ENCODE assay signal across 8 cellular contexts in the genomic region with DNA sequence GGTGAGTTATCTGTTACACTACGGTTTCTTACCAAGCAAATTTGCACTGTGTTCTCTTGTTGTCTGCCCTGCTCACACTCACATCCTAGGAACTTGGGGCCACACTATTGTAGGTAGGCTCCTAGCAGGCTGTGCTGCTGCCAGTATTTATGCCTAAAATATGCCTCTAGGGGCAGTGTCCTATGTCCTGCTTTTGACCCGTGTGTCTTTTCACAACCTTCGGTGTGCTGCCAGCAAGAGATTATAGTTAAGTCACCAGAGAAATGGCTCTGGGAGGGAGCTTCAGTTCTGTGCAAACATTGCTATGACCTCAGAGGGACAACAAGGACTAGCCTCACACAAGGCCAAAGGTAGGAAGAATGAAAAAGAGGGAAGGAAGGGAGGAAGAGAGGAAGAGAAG. TPM values are rescaled to one million over a fixed set of nuclear protein-coding genes. Genes with fewer than 3 reads are reported as not detected.
A peak's percentile ranks its signal among the peaks of the same experiment; 100 is the strongest.
DNase-seq lines count a peak whose midpoint lies in the region; ATAC-seq and TF ChIP-seq lines count a peak whose summit lies in the region.

No MANE protein-coding gene starts in this region.

- no peak overlapping the region for H3K27ac ChIP-seq in suprapubic skin

- no peak for TF ChIP-seq POLR2A in suprapubic skin (IDR thresholded peaks at IDR 0.05)

- no peak overlapping the region for H3K27ac Mint-ChIP-seq in T-helper 17 cell

- no peak overlapping the region for H3K4me3 ChIP-seq in suprapubic skin

- H3K4me1 ChIP-seq in suprapubic skin: no peaks in the 10 kb centered on the region

- no peak for DNase-seq in GM10266 (ENCODE audit: extremely low spot score)
- DNase-seq in H4 (ENCODE audit: low spot score): peak; percentile 31
- DNase-seq in NAMALWA (ENCODE audit: low spot score): peak; percentile 63
- DNase-seq in glomerular visceral epithelial cell (ENCODE audit: extremely low spot score): peak; percentile 10
- DNase-seq in T-helper 17 cell: no peak
- no peak for DNase-seq in suprapubic skin (ENCODE audit: low spot score in 2 of 2)
- DNase-seq in pons (ENCODE audit: low spot score): no peak

- WGBS in suprapubic skin: 33% methylated on average over 3 of the region's 3 CpGs

- H3K4me3 Mint-ChIP-seq in T-helper 17 cell: no peak overlapping the region

- H3K27me3 ChIP-seq in suprapubic skin: peaks cover 3% of the 10 kb centered on the region

- H3K4me1 Mint-ChIP-seq in T-helper 17 cell: peaks cover 3% of the 10 kb centered on the region

- TF ChIP-seq EP300 in suprapubic skin (IDR thresholded peaks at IDR 0.05): no peak

- H3K9me3 ChIP-seq in T-helper 17 cell (ENCODE audit: control insufficient read depth, low read length, poor library complexity, severe bottlenecking) (no peaks in the 10 kb centered on the region), suprapubic skin (no peaks in the 10 kb centered on the region)

- H3K27me3 Mint-ChIP-seq in T-helper 17 cell: peaks cover 27% of the 10 kb centered on the region

- no peaks in the 10 kb centered on the region for H3K36me3 Mint-ChIP-seq in T-helper 17 cell (ENCODE audit: low read depth)

- H3K36me3 ChIP-seq in suprapubic skin: no peaks in the 10 kb centered on the region

- TF ChIP-seq CTCF in GM10266 (IDR thresholded peaks at IDR 0.05; ENCODE audit: control insufficient read depth, insufficient read depth, low read depth, missing control alignments): peak; percentile 35
- no peak for TF ChIP-seq CTCF in suprapubic skin (IDR thresholded peaks at IDR 0.05)

- ATAC-seq in activated CD4-positive, CD25-positive, alpha-beta regulatory T cell treated with anti-CD3 and anti-CD28 coated beads, Interleukin-2, amount 50 U/mL, for 24 hours: no peak
- ATAC-seq in T-helper 17 cell: no peak

RNA-seq across cellular contexts. Expression of a gene that starts 8.9 kb away (rescaled TPM):
- total RNA-seq in H4 (2014; rRNA removed; shearing (Covaris generic)): not detected in 2 replicates
- total RNA-seq in T-helper 17 cell (not detected), suprapubic skin (not detected)

RNA-seq across cellular contexts. Expression of a gene that starts 25.6 kb away (rescaled TPM):
- not detected in 2 replicates for total RNA-seq in H4 (2014; rRNA removed; shearing (Covaris generic))
- not detected for total RNA-seq in T-helper 17 cell
- not detected for total RNA-seq in suprapubic skin

RNA-seq across cellular contexts. Expression of a gene that starts 28.4 kb away (rescaled TPM):
- not detected in 2 replicates for total RNA-seq in H4 (2014; rRNA removed; shearing (Covaris generic))
- not detected for total RNA-seq in T-helper 17 cell
- total RNA-seq in suprapubic skin: not detected

RNA-seq across cellular contexts. Expression of a gene that starts 46.0 kb away (rescaled TPM):
- not detected in 2 replicates for total RNA-seq in H4 (2014; rRNA removed; shearing (Covaris generic))
- not detected for total RNA-seq in T-helper 17 cell
- not detected for total RNA-seq in suprapubic skin

Comparison
In these comparisons a context has a peak if more than half of its experiments do, and no peak if none do; other contexts are left out.
1. DNase-seq: peak in H4 (single experiment), NAMALWA (single experiment) and glomerular visceral epithelial cell (single experiment); none in GM10266 (single experiment), T-helper 17 cell (0 of 3), suprapubic skin (0 of 2) and pons (single experiment).